Comparison of ENCODE assay signal across 8 cellular contexts in genomic region chr18:80154293-80154692, GRCh38. TPM values are rescaled to one million over a fixed set of nuclear protein-coding genes. Genes with fewer than 3 reads are reported as not detected.
A peak's percentile ranks its signal among the peaks of the same experiment; 100 is the strongest.
DNase-seq lines count a peak whose midpoint lies in the region; ATAC-seq and TF ChIP-seq lines count a peak whose summit lies in the region.

No MANE protein-coding gene starts in this region.

- no peaks in the 10 kb centered on the region for H3K27me3 Mint-ChIP-seq in osteocyte (ENCODE audit: unreplicated experiment)

- no peak overlapping the region for H3K4me3 Mint-ChIP-seq in osteocyte (ENCODE audit: unreplicated experiment)

- no peaks in the 10 kb centered on the region for H3K4me1 ChIP-seq in cardiac muscle cell (ENCODE audit: low read depth)

- TF ChIP-seq CTCF in cardiac muscle cell (IDR thresholded peaks at IDR 0.05; ENCODE audit: low read depth, low read length) (peak; percentile 52), HFF-Myc (IDR thresholded peaks at IDR 0.05; ENCODE audit: low read depth, low read length, missing control alignments) (peak; percentile 47), cardiac fibroblast (IDR thresholded peaks at IDR 0.05; ENCODE audit: low read depth, low read length) (peak; percentile 45), osteocyte (IDR thresholded peaks at IDR 0.05) (peak; percentile 52)

- H3K36me3 ChIP-seq in cardiac muscle cell, result no peaks in the 10 kb centered on the region

- no peaks in the 10 kb centered on the region for H3K9me3 ChIP-seq in cardiac muscle cell (ENCODE audit: low read depth)

- intact Hi-C loops in Right ventricle myocardium superior (cut with DNase I), result no loop called here

- DNase-seq in cardiac muscle cell (ENCODE audit: low read depth in 1 of 2, low spot score in 1 of 2), result peak in 1 of 2 donors; percentile 38
- no peak for DNase-seq in Right ventricle myocardium superior
- DNase-seq in HFF-Myc (ENCODE audit: extremely low read depth, low read depth), result no peak
- DNase-seq in NCI-H748 treated with DMSO at 0.1 percent for 48 hours (lab: John Stamatoyannopoulos, UW), result peak; percentile 27
- peak; percentile 29 to 41 for DNase-seq in cardiac fibroblast (ENCODE audit: low read depth in 2 of 2)
- no peak for DNase-seq in osteocyte (ENCODE audit: extremely low spot score, unreplicated experiment)
- no peak for DNase-seq in NCI-H1048 (lab: John Stamatoyannopoulos, UW)
- DNase-seq in activated gamma-delta T cell treated with Interleukin-2 at 50 U/mL for 16 hours, result no peak

- no peak overlapping the region for H3K27ac ChIP-seq in cardiac muscle cell

- peaks cover 3% of the 10 kb centered on the region for H3K36me3 Mint-ChIP-seq in osteocyte (ENCODE audit: unreplicated experiment)

- H3K9me3 Mint-ChIP-seq in osteocyte (ENCODE audit: unreplicated experiment), result no peaks in the 10 kb centered on the region

- no peak for ATAC-seq in Right ventricle myocardium superior (ENCODE audit: poor library complexity)

- H3K27ac Mint-ChIP-seq in osteocyte (ENCODE audit: unreplicated experiment), result no peak overlapping the region

- H3K27me3 ChIP-seq in cardiac muscle cell, result no peaks in the 10 kb centered on the region

- H3K4me3 ChIP-seq in cardiac muscle cell (no peak overlapping the region), HFF-Myc (replicated peaks; ENCODE audit: low read depth, low read length) (no peak overlapping the region), cardiac fibroblast (replicated peaks in 1 of 2; ENCODE audit: low read depth in 2 of 2, low read length in 2 of 2) (no peak overlapping the region)

- peaks cover 3% of the 10 kb centered on the region for H3K4me1 Mint-ChIP-seq in osteocyte (ENCODE audit: unreplicated experiment)

RNA-seq across cellular contexts. Expression of gene ADNP2, which starts 45.2 kb away (rescaled TPM):
- 24.8 and 35.8 TPM in 2 replicates for total RNA-seq in cardiac muscle cell
- 10.5 and 19.9 TPM in 2 replicates for polyA plus RNA-seq in cardiac muscle cell
- total RNA-seq in Right ventricle myocardium superior, result 6.8 TPM
- 18.6 and 19.2 TPM in 2 replicates for total RNA-seq in osteocyte

Comparison
In these comparisons a context has a peak if more than half of its experiments do, and no peak if none do; other contexts are left out.
1. DNase-seq: peak in NCI-H748 treated with DMSO at 0.1 percent for 48 hours (single experiment) and cardiac fibroblast (2 of 2); none in Right ventricle myocardium superior (single experiment), HFF-Myc (single experiment), osteocyte (single experiment), NCI-H1048 (single experiment) and activated gamma-delta T cell treated with Interleukin-2 at 50 U/mL for 16 hours (single experiment).
2. Peak in every context shown above with its lines, with median percentiles within 50 percentile points of each other: CTCF ChIP-seq.